In the genomic region with DNA sequence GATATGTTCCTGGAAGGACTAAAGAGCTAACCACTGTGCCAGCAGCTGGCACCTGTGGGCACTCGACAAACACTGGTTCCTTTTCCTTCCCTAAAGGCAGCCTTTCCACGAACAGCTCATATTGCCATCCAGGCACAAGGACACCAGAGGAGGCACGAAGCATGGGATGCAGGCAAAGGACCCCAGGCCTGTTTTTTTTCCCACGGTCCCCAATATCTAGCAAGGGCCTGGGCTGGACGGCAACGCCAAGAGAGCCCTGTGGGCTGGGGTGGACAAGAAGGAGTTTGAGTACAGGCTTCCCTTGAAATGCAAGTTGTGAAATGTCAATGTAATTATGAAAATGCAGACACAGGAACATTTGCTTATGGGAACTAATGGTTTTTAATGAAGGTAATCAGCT, we compare ENCODE assay signal across 16 cellular contexts.
DNase-seq lines count a peak whose midpoint lies in the region; ATAC-seq and TF ChIP-seq lines count a peak whose summit lies in the region.
"Had no signal": no experiment of that assay in that cellular context is flagged by ENCODE, and none has a peak within 500 bp of the region (broad histone marks: within the 10 kb centered on the region; RNA-seq: fewer than 3 reads in every experiment).

No MANE protein-coding gene starts in this region.

- peak overlapping the region; percentile 5 for H2AK5ac ChIP-seq in trophoblast cell (ENCODE audit: low read length)

- H3K4me3 ChIP-seq in right atrium auricular region: no peak overlapping the region
- H3K4me3 ChIP-seq in trophoblast cell (ENCODE audit: low read depth, low read length): no peak overlapping the region
- no peak overlapping the region for H3K4me3 ChIP-seq in upper lobe of right lung
- H3K4me3 ChIP-seq: A549, GM12878, GM23248 had no signal

- H4K8ac ChIP-seq in trophoblast cell (ENCODE audit: low read depth, low read length): no peak overlapping the region

- no peak overlapping the region for H2BK120ac ChIP-seq in trophoblast cell (ENCODE audit: insufficient read depth, low read length, poor library complexity)

- intact Hi-C loops in left ventricle myocardium superior (cut with micrococcal nuclease): no loop called here
- intact Hi-C loops in upper lobe of right lung (cut with DNase I): no loop called here

- H3K18ac ChIP-seq in trophoblast cell (ENCODE audit: low read length): no peak overlapping the region

- peaks cover 2% of the 10 kb centered on the region for H3K79me1 ChIP-seq in trophoblast cell (ENCODE audit: low read length)

- H3K27me3 ChIP-seq in right atrium auricular region (no peaks in the 10 kb centered on the region), trophoblast cell (ENCODE audit: insufficient read depth, low read length) (no peaks in the 10 kb centered on the region), upper lobe of right lung (no peaks in the 10 kb centered on the region)
- H3K27me3 ChIP-seq: BE2C had no signal

- H3K4ac ChIP-seq in trophoblast cell (ENCODE audit: low read depth, low read length): no peak overlapping the region

- no CpG with 5 or more reads among the region's 6 CpGs for WGBS in trophoblast cell (ENCODE audit: extremely low coverage, insufficient coverage, insufficient read length)

- H3K4me1 ChIP-seq in right atrium auricular region (no peaks in the 10 kb centered on the region), trophoblast cell (ENCODE audit: control insufficient read depth in 1 of 2, insufficient read depth in 2 of 2, low read length in 2 of 2) (peaks cover 12 to 25% of the 10 kb centered on the region in 2 experiments), upper lobe of right lung (no peaks in the 10 kb centered on the region)
- H3K4me1 ChIP-seq: A549, BE2C had no signal

- no peak for TF ChIP-seq CTCF in right atrium auricular region (IDR thresholded peaks at IDR 0.05)
- no peak for TF ChIP-seq CTCF in upper lobe of right lung (IDR thresholded peaks at IDR 0.05)

- no peak overlapping the region for H3K4me2 ChIP-seq in trophoblast cell (ENCODE audit: low read length)
- H3K4me2 ChIP-seq: A549 had no signal

- no peaks in the 10 kb centered on the region for H3K36me3 ChIP-seq in right atrium auricular region
- H3K36me3 ChIP-seq in trophoblast cell (ENCODE audit: control insufficient read depth in 1 of 2, insufficient read depth in 2 of 2, low read length in 2 of 2): no peaks in the 10 kb centered on the region
- no peaks in the 10 kb centered on the region for H3K36me3 ChIP-seq in upper lobe of right lung
- H3K36me3 ChIP-seq: BE2C had no signal

- H3K9me3 ChIP-seq in right atrium auricular region (no peaks in the 10 kb centered on the region), trophoblast cell (ENCODE audit: insufficient read depth, low read depth, low read length) (no peaks in the 10 kb centered on the region), upper lobe of right lung (no peaks in the 10 kb centered on the region)
- H3K9me3 ChIP-seq: A549, BE2C had no signal

- DNase-seq in right atrium auricular region (ENCODE audit: low spot score): peak; percentile 34
- no peak for DNase-seq in left ventricle myocardium superior
- DNase-seq in ecto neural progenitor cell (ENCODE audit: low spot score): peak; percentile 15
- DNase-seq in trophoblast cell: no peak
- peak; percentile 15 for DNase-seq in upper lobe of right lung
- no peak for DNase-seq in kidney glomerular epithelial cell (lab: John Stamatoyannopoulos, UW)
- no peak for DNase-seq in globus pallidus (ENCODE audit: low spot score)
- DNase-seq in NAMALWA (ENCODE audit: low spot score): no peak
- DNase-seq: BE2C; CD4-positive, alpha-beta memory T cell; DMS79; GM23248 had no signal

- no peak overlapping the region for H4K12ac ChIP-seq in trophoblast cell (ENCODE audit: low read depth, low read length)

- H2BK12ac ChIP-seq in trophoblast cell (ENCODE audit: low read length): peak overlapping the region; percentile 54

- no peak overlapping the region for H3K9ac ChIP-seq in trophoblast cell (ENCODE audit: low read length)
- H3K9ac ChIP-seq: GM23248 had no signal

- no peaks in the 10 kb centered on the region for H3K79me2 ChIP-seq in trophoblast cell (ENCODE audit: control insufficient read depth, insufficient read depth, low read length, poor library complexity)

- H3K14ac ChIP-seq in trophoblast cell (ENCODE audit: low read length): peak overlapping the region; percentile 36

- no peak overlapping the region for H2BK5ac ChIP-seq in trophoblast cell (ENCODE audit: low read depth, low read length, poor library complexity)

- H3K23ac ChIP-seq in trophoblast cell (ENCODE audit: low read length): no peak overlapping the region

- H3K27ac ChIP-seq in right atrium auricular region (no peak overlapping the region), trophoblast cell (ENCODE audit: low read depth, low read length) (no peak overlapping the region), upper lobe of right lung (no peak overlapping the region)
- H3K27ac ChIP-seq: A549, C4-2B, GM23248 had no signal

- H4K91ac ChIP-seq in trophoblast cell (ENCODE audit: low read depth, low read length): peak overlapping the region; percentile 2

- no peak overlapping the region for H2AFZ ChIP-seq in trophoblast cell (ENCODE audit: insufficient read depth, low read length, poor library complexity)
- H2AFZ ChIP-seq: GM23248 had no signal

- ATAC-seq in left ventricle myocardium superior (no peak), upper lobe of right lung (no peak)
- ATAC-seq: A549, GM12878, HepG2 had no signal

Comparison
In these comparisons a context has a peak if more than half of its experiments do, and no peak if none do; other contexts are left out.
1. DNase-seq: peak in right atrium auricular region (single experiment), ecto neural progenitor cell (single experiment) and upper lobe of right lung (single experiment); none in left ventricle myocardium superior (single experiment), trophoblast cell (0 of 2), kidney glomerular epithelial cell (single experiment), globus pallidus (single experiment) and NAMALWA (single experiment).